In the genomic region with DNA sequence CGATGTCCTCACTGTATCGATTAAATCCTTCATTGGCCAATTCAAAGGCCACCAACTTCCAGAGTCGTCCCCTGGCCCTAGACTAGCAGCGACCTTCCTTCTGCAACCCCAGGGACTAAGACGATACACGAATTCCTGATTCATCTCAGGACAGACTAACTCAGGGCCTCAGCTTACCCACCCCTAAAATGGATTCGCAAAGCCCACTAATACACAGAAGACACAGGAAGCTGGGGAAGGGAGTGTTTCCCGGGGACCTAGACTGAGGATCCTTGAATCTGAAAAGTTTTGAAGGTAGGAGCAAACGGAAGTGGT, we compare ENCODE assay signal across 9 cellular contexts. TPM values are rescaled to one million over a fixed set of nuclear protein-coding genes. Genes with fewer than 3 reads are reported as not detected.
DNase-seq lines count a peak whose midpoint lies in the region; ATAC-seq, FAIRE-seq and TF ChIP-seq lines count a peak whose summit lies in the region.
"Had no signal": no experiment of that assay in that cellular context is flagged by ENCODE, and none has a peak within 500 bp of the region (broad histone marks: within the 10 kb centered on the region; RNA-seq: fewer than 3 reads in every experiment).

No MANE protein-coding gene starts in this region.

- H3K4me2 ChIP-seq in H1 (ENCODE audit: insufficient read depth in 1 of 2, low read depth in 2 of 2, low read length in 2 of 2) = peak overlapping the region; percentile 84 to 91
- H3K4me2 ChIP-seq in neuronal stem cell (ENCODE audit: insufficient read depth, low read length, poor library complexity, severe bottlenecking) = peak overlapping the region; percentile 79

- H2BK120ac ChIP-seq in H1 (replicated peaks; ENCODE audit: low read depth, low read length) = no peak overlapping the region
- H2BK120ac ChIP-seq in neuronal stem cell (ENCODE audit: low read depth, low read length) = no peak overlapping the region

- POLR2A ChIA-PET in H1 (lab: Charles Lee; ENCODE audit: partially characterized antibody) = interaction anchor here (0.6 to 14.4 kb wide), 6 partner anchors 9 to 78 kb away, joined by 3 to 144 read pairs (median 22); partner anchors contain the start of genes ANAPC15 and LRRC51

- TF ChIP-seq POLR2A in NB4 (IDR thresholded peaks at IDR 0.05; ENCODE audit: extremely low read depth, insufficient read length) (no peak), H1 (IDR thresholded peaks at IDR 0.05; ENCODE audit: control extremely low read depth in 1 of 2, low read depth in 2 of 2, low read length in 2 of 2) (no peak; a peak in 1 of 3 replicates)

- TF ChIP-seq EP300 in H1 (IDR thresholded peaks at IDR 0.05; ENCODE audit: borderline replicate concordance in 1 of 2, low read depth in 2 of 2, low read length in 2 of 2) = no peak

- peaks cover 3 to 14% (median 5%) of the 10 kb centered on the region in 4 experiments; a peak in 6 of 7 replicates for H3K4me1 ChIP-seq in H1 (replicated peaks in 1 of 4; ENCODE audit: control insufficient read depth in 3 of 4, insufficient read depth in 4 of 4, low read length in 3 of 4)
- H3K4me1 ChIP-seq in neuronal stem cell (ENCODE audit: control insufficient read depth in 2 of 2, insufficient read depth in 1 of 2, low read depth in 1 of 2, low read length in 2 of 2) = peaks cover 9 to 11% of the 10 kb centered on the region in 2 donors

- H3K27me3 ChIP-seq in H1 (replicated peaks in 1 of 4; ENCODE audit: control insufficient read depth in 3 of 4, extremely low read depth in 1 of 4, insufficient read depth in 3 of 4, low read length in 3 of 4) = no peaks in the 10 kb centered on the region
- H3K27me3 ChIP-seq in neuronal stem cell (ENCODE audit: control insufficient read depth in 3 of 3, insufficient read depth in 3 of 3, low read depth in 1 of 3, low read length in 3 of 3) = no peaks in the 10 kb centered on the region

- no peak overlapping the region for H2AFZ ChIP-seq in H1 (ENCODE audit: low read length)
- H2AFZ ChIP-seq in neuronal stem cell (ENCODE audit: low read length) = peak overlapping the region; percentile 89

- peak overlapping the region; percentile 65; the same call in 1 of the 2 replicates for H2AK5ac ChIP-seq in H1 (ENCODE audit: low read depth, low read length)
- no peak overlapping the region for H2AK5ac ChIP-seq in neuronal stem cell (ENCODE audit: low read depth, low read length)

- H3K14ac ChIP-seq in H1 (ENCODE audit: insufficient read length) (peak overlapping the region; percentile 8), neuronal stem cell (ENCODE audit: low read length) (no peak overlapping the region)

- H2BK15ac ChIP-seq in H1 (ENCODE audit: low read length) = no peak overlapping the region
- no peak overlapping the region for H2BK15ac ChIP-seq in neuronal stem cell (ENCODE audit: low read length)

- H3K9ac ChIP-seq in H1 (replicated peaks in 1 of 4; ENCODE audit: extremely low read depth in 1 of 4, low read depth in 3 of 4, low read length in 3 of 4) (peak overlapping the region; percentile 88 to 98 (median 95)), neuronal stem cell (ENCODE audit: low read depth, low read length, poor library complexity) (peak overlapping the region; percentile 91)

- H3K9me3 ChIP-seq in H1 (ENCODE audit: insufficient read depth in 2 of 2, low read depth in 1 of 2, low read length in 1 of 2) = no peaks in the 10 kb centered on the region
- H3K9me3 ChIP-seq in neuronal stem cell (replicated peaks in 1 of 2; ENCODE audit: control insufficient read depth in 2 of 2, insufficient read depth in 1 of 2, low read depth in 1 of 2, low read length in 2 of 2) = no peaks in the 10 kb centered on the region

- H4K20me1 ChIP-seq in H1 (replicated peaks in 1 of 2; ENCODE audit: control insufficient read depth in 1 of 2, insufficient read depth in 2 of 2, low read length in 2 of 2) = peaks cover 2 to 16% of the 10 kb centered on the region in 2 experiments

- H4K5ac ChIP-seq in H1 (ENCODE audit: insufficient read length, low read depth, low read length) = no peak overlapping the region

- H3K56ac ChIP-seq in H1 (replicated peaks; ENCODE audit: insufficient read length, low read depth, low read length) = peak overlapping the region; percentile 59

- H2BK5ac ChIP-seq in H1 (ENCODE audit: low read depth, low read length) (peak overlapping the region; percentile 73; the same call in 1 of the 2 replicates), neuronal stem cell (ENCODE audit: low read length) (peak overlapping the region; percentile 13)

- peaks cover 6% of the 10 kb centered on the region for H3K23me2 ChIP-seq in H1 (ENCODE audit: low read depth, low read length)

- 13% methylated on average over 9 of the region's 9 CpGs; no CpG with 5 or more reads in 1 of the 2 experiments for WGBS in H1 (ENCODE audit: extremely low coverage in 1 of 2, insufficient coverage in 1 of 2, insufficient read length in 1 of 2, insufficient replicate concordance in 2 of 2, low coverage in 1 of 2, low lambda C conversion rate in 2 of 2, missing lambda C conversion rate in 1 of 2), 2 experiments
- WGBS in neuronal stem cell (ENCODE audit: extremely low coverage in 2 of 2, insufficient read length in 2 of 2, insufficient replicate concordance in 1 of 2), 2 donors = no CpG with 5 or more reads among the region's 9 CpGs

- H2BK12ac ChIP-seq in H1 (ENCODE audit: low read depth, low read length) = no peak overlapping the region
- no peak overlapping the region for H2BK12ac ChIP-seq in neuronal stem cell (ENCODE audit: low read length)

- H3K18ac ChIP-seq in H1 (ENCODE audit: extremely low read depth, low read length) (peak overlapping the region; percentile 26; the same call in 1 of the 2 replicates), neuronal stem cell (ENCODE audit: low read length) (peak overlapping the region; percentile 94)

- peaks cover 10 to 34% of the 10 kb centered on the region in 2 experiments for H3K79me2 ChIP-seq in H1 (ENCODE audit: control insufficient read depth in 1 of 2, insufficient read depth in 2 of 2, low read length in 2 of 2)

- H4K8ac ChIP-seq in H1 (ENCODE audit: extremely low read depth, insufficient read depth, low read length) (peak overlapping the region; percentile 88; the same call in 1 of the 2 replicates), neuronal stem cell (ENCODE audit: low read depth, low read length) (no peak overlapping the region)

- no peak for ATAC-seq in GM18861 (IDR thresholded peaks at IDR 0.05; ENCODE audit: unreplicated experiment)

- peaks cover 13% of the 10 kb centered on the region for H3K79me1 ChIP-seq in H1 (ENCODE audit: low read depth, low read length)
- peaks cover 4% of the 10 kb centered on the region for H3K79me1 ChIP-seq in neuronal stem cell (ENCODE audit: low read depth, low read length)

- CTCF ChIA-PET in H1 (lab: Charles Lee; ENCODE audit: partially characterized antibody) = interaction anchor here (1.0 to 14.0 kb wide), 5 partner anchors 12 to 332 kb away, joined by 4 to 423 read pairs (median 6); partner anchors contain the start of gene CLPB

- DNase-seq in D341Med (ENCODE audit: low spot score) (peak; percentile 35), NB4 (ENCODE audit: low read depth) (no peak), H1 (ENCODE audit: low read depth in 1 of 2, low spot score in 2 of 2) (no peak), neuronal stem cell (ENCODE audit: low spot score) (no peak), HuH-7.5 (ENCODE audit: low spot score) (no peak), SHP77 treated with DMSO at 0.1 percent for 48 hours (lab: John Stamatoyannopoulos, UW) (no peak)
- DNase-seq in stimulated activated CD4-positive, alpha-beta T cell treated with anti-CD3 and anti-CD28 coated beads, Interleukin-4, amount 100 ng/mL, for 4 hours = no peak

- H3K36me3 ChIP-seq in H1 (ENCODE audit: control insufficient read depth in 2 of 4, insufficient read depth in 4 of 4, low read length in 3 of 4) = peaks cover 18 to 22% (median 20%) of the 10 kb centered on the region in 4 experiments
- peaks cover 22 to 45% of the 10 kb centered on the region in 2 donors for H3K36me3 ChIP-seq in neuronal stem cell (replicated peaks in 1 of 2; ENCODE audit: control insufficient read depth in 2 of 2, insufficient read depth in 2 of 2, low read length in 2 of 2)

- H4K91ac ChIP-seq in H1 (replicated peaks; ENCODE audit: insufficient read length, low read length) (peak overlapping the region; percentile 38), neuronal stem cell (ENCODE audit: low read depth, low read length, poor library complexity) (no peak overlapping the region)

- H3K4me3 ChIP-seq in NB4 (ENCODE audit: low read depth, low read length) = peak overlapping the region; percentile 90
- peak overlapping the region; percentile 95 to 98 (median 97) for H3K4me3 ChIP-seq in H1 (ENCODE audit: extremely low read depth in 1 of 4, insufficient read depth in 2 of 4, low read depth in 3 of 4, low read length in 4 of 4)
- peak overlapping the region; percentile 82 to 93 for H3K4me3 ChIP-seq in neuronal stem cell (ENCODE audit: low read length in 2 of 2)

- H3K23ac ChIP-seq in H1 (ENCODE audit: insufficient read length) = no peak overlapping the region
- H3K23ac ChIP-seq in neuronal stem cell (ENCODE audit: low read depth, low read length, poor library complexity) = no peak overlapping the region

- H3K27ac ChIP-seq in H1 (ENCODE audit: low read depth, low read length) (peak overlapping the region; percentile 86), neuronal stem cell (replicated peaks; ENCODE audit: low read length) (peak overlapping the region; percentile 69)

- no peak overlapping the region for H2BK20ac ChIP-seq in H1 (ENCODE audit: low read length)

- no peak for TF ChIP-seq RAD21 in H1 (IDR thresholded peaks at IDR 0.05 in 1 of 2, conservative IDR thresholded peaks at IDR 0.05 in 1 of 2; ENCODE audit: low read depth in 2 of 2, low read length in 2 of 2)

- TF ChIP-seq CTCF in NB4 (IDR thresholded peaks at IDR 0.05; ENCODE audit: low read depth, low read length) = no peak
- no peak for TF ChIP-seq CTCF in H1 (IDR thresholded peaks at IDR 0.05; ENCODE audit: control extremely low read depth in 1 of 3, insufficient read depth in 1 of 3, low read depth in 1 of 3, low read length in 3 of 3)

- H3K4ac ChIP-seq in H1 (replicated peaks; ENCODE audit: insufficient read length, low read depth, low read length) (peak overlapping the region; percentile 9), neuronal stem cell (ENCODE audit: low read length) (no peak overlapping the region)

- FAIRE-seq in H1 (lab: Jason Lieb, UNC) = no peak

RNA-seq across cellular contexts. Expression of gene LAMTOR1, which starts 0.5 kb away (rescaled TPM):
- 81.0 and 82.1 TPM in 2 replicates for total RNA-seq in H1 (2021; fragmentation: NEBNext Ultra II Directional; extraction: Animal tissue kit (Norgen Biotek cat#: 25700))
- 160 and 164 TPM in 2 replicates for polyA plus RNA-seq in H1 (2011; rRNA removed)
- polyA plus RNA-seq in H1 (2011; cell fraction: cytosol; rRNA removed) = 129 TPM
- polyA plus RNA-seq in H1 (2011; cell fraction: nucleus; rRNA removed) = 141 TPM
- 114 to 155 TPM (median 145 TPM) in 4 replicates for polyA plus RNA-seq in H1 (2012, experiment 1 of 2)
- 182 TPM for polyA plus RNA-seq in H1 (2012, experiment 2 of 2)
- 76.1 TPM for polyA plus RNA-seq in H1 (2013, experiment 1 of 2)
- polyA plus RNA-seq in H1 (2013, experiment 2 of 2) = 78.7 TPM
- polyA minus RNA-seq in H1 (2011; rRNA and poly(A)+ RNA removed) = 146 and 151 TPM in 2 replicates
- 98.1 TPM for polyA minus RNA-seq in H1 (2011; cell fraction: cytosol; rRNA and poly(A)+ RNA removed)
- polyA minus RNA-seq in H1 (2011; cell fraction: nucleus; rRNA and poly(A)+ RNA removed) = 80.7 TPM
- polyA plus RNA-seq in neuronal stem cell (2013, experiment 1 of 2) = 66.8 TPM
- polyA plus RNA-seq in neuronal stem cell (2013, experiment 2 of 2) = 64.1 TPM

RNA-seq across cellular contexts. Expression of gene TOMT, which starts 3.1 kb away (rescaled TPM):
- total RNA-seq in H1 (2021; fragmentation: NEBNext Ultra II Directional; extraction: Animal tissue kit (Norgen Biotek cat#: 25700)) = not detected in 2 replicates
- polyA plus RNA-seq in H1 (2011; rRNA removed) = 0.11 TPM in 1 of 2 replicates, not detected in the other
- polyA plus RNA-seq in H1 (2011; cell fraction: cytosol; rRNA removed) = not detected
- polyA plus RNA-seq in H1 (2011; cell fraction: nucleus; rRNA removed) = not detected
- polyA plus RNA-seq in H1 (2012, experiment 1 of 2) = not detected in 4 replicates
- not detected for polyA plus RNA-seq in H1 (2012, experiment 2 of 2)
- not detected for polyA plus RNA-seq in H1 (2013, experiment 1 of 2)
- polyA plus RNA-seq in H1 (2013, experiment 2 of 2) = not detected
- not detected in 2 replicates for polyA minus RNA-seq in H1 (2011; rRNA and poly(A)+ RNA removed)
- polyA minus RNA-seq in H1 (2011; cell fraction: cytosol; rRNA and poly(A)+ RNA removed) = not detected
- not detected for polyA minus RNA-seq in H1 (2011; cell fraction: nucleus; rRNA and poly(A)+ RNA removed)
- polyA plus RNA-seq in neuronal stem cell (2013, experiment 1 of 2) = not detected
- polyA plus RNA-seq in neuronal stem cell (2013, experiment 2 of 2) = not detected
- total RNA-seq: left cardiac atrium had no signal

RNA-seq across cellular contexts. Expression of gene ANAPC15, which starts 9.9 kb away (rescaled TPM):
- 70.0 and 74.9 TPM in 2 replicates for total RNA-seq in H1 (2021; fragmentation: NEBNext Ultra II Directional; extraction: Animal tissue kit (Norgen Biotek cat#: 25700))
- 66.2 and 70.4 TPM in 2 replicates for polyA plus RNA-seq in H1 (2011; rRNA removed)
- 130 TPM for polyA plus RNA-seq in H1 (2011; cell fraction: cytosol; rRNA removed)
- polyA plus RNA-seq in H1 (2011; cell fraction: nucleus; rRNA removed) = 40.5 TPM
- polyA plus RNA-seq in H1 (2012, experiment 1 of 2) = 94.7 to 119 TPM (median 103 TPM) in 4 replicates
- 90.3 TPM for polyA plus RNA-seq in H1 (2012, experiment 2 of 2)
- polyA plus RNA-seq in H1 (2013, experiment 1 of 2) = 61.3 TPM
- 64.7 TPM for polyA plus RNA-seq in H1 (2013, experiment 2 of 2)
- 22.8 and 31.9 TPM in 2 replicates for polyA minus RNA-seq in H1 (2011; rRNA and poly(A)+ RNA removed)
- polyA minus RNA-seq in H1 (2011; cell fraction: cytosol; rRNA and poly(A)+ RNA removed) = 20.6 TPM
- polyA minus RNA-seq in H1 (2011; cell fraction: nucleus; rRNA and poly(A)+ RNA removed) = 28.0 TPM
- polyA plus RNA-seq in neuronal stem cell (2013, experiment 1 of 2) = 59.7 TPM
- 57.4 TPM for polyA plus RNA-seq in neuronal stem cell (2013, experiment 2 of 2)

RNA-seq across cellular contexts. Expression of gene LRRC51, which starts 21.9 kb away (rescaled TPM):
- 6.8 and 7.9 TPM in 2 replicates for total RNA-seq in H1 (2021; fragmentation: NEBNext Ultra II Directional; extraction: Animal tissue kit (Norgen Biotek cat#: 25700))
- polyA plus RNA-seq in H1 (2011; rRNA removed) = 6.0 and 7.7 TPM in 2 replicates
- polyA plus RNA-seq in H1 (2011; cell fraction: cytosol; rRNA removed) = 10.9 TPM
- polyA plus RNA-seq in H1 (2011; cell fraction: nucleus; rRNA removed) = 5.4 TPM
- 6.4 to 10.3 TPM (median 7.4 TPM) in 4 replicates for polyA plus RNA-seq in H1 (2012, experiment 1 of 2)
- 3.5 TPM for polyA plus RNA-seq in H1 (2012, experiment 2 of 2)
- polyA plus RNA-seq in H1 (2013, experiment 1 of 2) = 4.0 TPM
- 4.6 TPM for polyA plus RNA-seq in H1 (2013, experiment 2 of 2)
- polyA minus RNA-seq in H1 (2011; rRNA and poly(A)+ RNA removed) = 6.8 and 15.9 TPM in 2 replicates
- polyA minus RNA-seq in H1 (2011; cell fraction: cytosol; rRNA and poly(A)+ RNA removed) = 6.4 TPM
- 6.6 TPM for polyA minus RNA-seq in H1 (2011; cell fraction: nucleus; rRNA and poly(A)+ RNA removed)
- 7.1 TPM for polyA plus RNA-seq in neuronal stem cell (2013, experiment 1 of 2)
- 8.5 TPM for polyA plus RNA-seq in neuronal stem cell (2013, experiment 2 of 2)

RNA-seq across cellular contexts. Expression of gene NUMA1, which starts 22.2 kb away (rescaled TPM):
- total RNA-seq in H1 (2021; fragmentation: NEBNext Ultra II Directional; extraction: Animal tissue kit (Norgen Biotek cat#: 25700)) = 107 and 108 TPM in 2 replicates
- 101 and 137 TPM in 2 replicates for polyA plus RNA-seq in H1 (2011; rRNA removed)
- polyA plus RNA-seq in H1 (2011; cell fraction: cytosol; rRNA removed) = 96.5 TPM
- 241 TPM for polyA plus RNA-seq in H1 (2011; cell fraction: nucleus; rRNA removed)
- polyA plus RNA-seq in H1 (2012, experiment 1 of 2) = 79.6 to 115 TPM (median 109 TPM) in 4 replicates
- polyA plus RNA-seq in H1 (2012, experiment 2 of 2) = 40.6 TPM
- polyA plus RNA-seq in H1 (2013, experiment 1 of 2) = 44.4 TPM
- polyA plus RNA-seq in H1 (2013, experiment 2 of 2) = 40.8 TPM
- polyA minus RNA-seq in H1 (2011; rRNA and poly(A)+ RNA removed) = 194 and 208 TPM in 2 replicates
- 97.6 TPM for polyA minus RNA-seq in H1 (2011; cell fraction: cytosol; rRNA and poly(A)+ RNA removed)
- polyA minus RNA-seq in H1 (2011; cell fraction: nucleus; rRNA and poly(A)+ RNA removed) = 148 TPM
- 81.2 TPM for polyA plus RNA-seq in neuronal stem cell (2013, experiment 1 of 2)
- 78.8 TPM for polyA plus RNA-seq in neuronal stem cell (2013, experiment 2 of 2)
